In genomic region chr5:67187318-67187717, GRCh38 we compare ENCODE assay signal across 12 cellular contexts. TPM values are rescaled to one million over a fixed set of nuclear protein-coding genes. Genes with fewer than 3 reads are reported as not detected.
DNase-seq lines count a peak whose midpoint lies in the region; ATAC-seq lines count a peak whose summit lies in the region.
"Had no signal": no experiment of that assay in that cellular context is flagged by ENCODE, and none has a peak within 500 bp of the region (broad histone marks: within the 10 kb centered on the region; RNA-seq: fewer than 3 reads in every experiment).

No MANE protein-coding gene starts in this region.

- DNase-seq in NOMO-1 treated with DMSO at 0.1 percent for 48 hours (lab: John Stamatoyannopoulos, UW; ENCODE audit: unreplicated experiment), result peak; percentile 90
- no peak for DNase-seq in left lobe of liver (ENCODE audit: low spot score)
- DNase-seq in stimulated activated CD4-positive, alpha-beta T cell treated with anti-CD3 and anti-CD28 coated beads, Interleukin-1b, Interleukin-23, amount 100 ng/mL, for 48 hours, result no peak
- no peak for DNase-seq in DMS53 treated with DMSO at 0.1 percent for 48 hours (lab: John Stamatoyannopoulos, UW; ENCODE audit: unreplicated experiment)
- DNase-seq in NCI-H2196 (lab: John Stamatoyannopoulos, UW; ENCODE audit: unreplicated experiment), result no peak
- no peak for DNase-seq in stimulated activated CD4-positive, alpha-beta T cell treated with anti-CD3 and anti-CD28 coated beads, Interleukin-2, amount 100 ng/mL, for 24 hours
- DNase-seq: anterior cingulate cortex; NCI-H1436; stimulated activated CD4-positive, alpha-beta T cell treated with anti-CD3 and anti-CD28 coated beads, Interleukin-15, amount 100 ng/mL, for 24 hours; trophoblast cell had no signal

- ATAC-seq in GM18508 (IDR thresholded peaks at IDR 0.05; ENCODE audit: insufficient read depth, unreplicated experiment) (peak; percentile 72), GM21786 (IDR thresholded peaks at IDR 0.05; ENCODE audit: unreplicated experiment) (peak; percentile 78), left lobe of liver (peak; percentile 24)

RNA-seq across cellular contexts. Expression of gene CD180, which starts 9.3 kb away (rescaled TPM):
- total RNA-seq in left lobe of liver, result 0.38 TPM

Comparison
In these comparisons a context has a peak if more than half of its experiments do, and no peak if none do; other contexts are left out.
1. ATAC-seq: peak in every context shown above with its lines; median percentile 78 in GM21786; 72 in GM18508; 24 in left lobe of liver.